In genomic region chr19:48351341-48351752, GRCh38 we compare ENCODE assay signal across 8 cellular contexts. TPM values are rescaled to one million over a fixed set of nuclear protein-coding genes. Genes with fewer than 3 reads are reported as not detected.
A peak's percentile ranks its signal among the peaks of the same experiment; 100 is the strongest.
DNase-seq lines count a peak whose midpoint lies in the region; ATAC-seq and TF ChIP-seq lines count a peak whose summit lies in the region.

No MANE protein-coding gene starts in this region.

- no peaks in the 10 kb centered on the region for H3K36me3 Mint-ChIP-seq in mesothelial cell of epicardium

- ATAC-seq in HG03342 (IDR thresholded peaks at IDR 0.05; ENCODE audit: unreplicated experiment), result no peak

- TF ChIP-seq CTCF in mesothelial cell of epicardium (IDR thresholded peaks at IDR 0.05; ENCODE audit: unreplicated experiment), result peak; percentile 66

- H3K27ac Mint-ChIP-seq in mesothelial cell of epicardium, result no peak overlapping the region

- no peak overlapping the region for H3K4me3 Mint-ChIP-seq in mesothelial cell of epicardium

- DNase-seq in SIG-M5 treated with dmso at 0.1 percent for 504 hours (lab: John Stamatoyannopoulos, UW; ENCODE audit: unreplicated experiment), result peak; percentile 43
- no peak for DNase-seq in SIG-M5 (lab: John Stamatoyannopoulos, UW)
- peak; percentile 43 for DNase-seq in NCI-H2227 (lab: John Stamatoyannopoulos, UW; ENCODE audit: unreplicated experiment)
- peak; percentile 75 to 81 for DNase-seq in activated CD4-positive, alpha-beta T cell treated with anti-CD3 and anti-CD28 coated beads, Interleukin-2, amount 50 U/mL, for 24 hours (ENCODE audit: low read depth in 1 of 2, low spot score in 1 of 2)
- DNase-seq in effector CD4-positive, alpha-beta T cell, result peak; percentile 69
- DNase-seq in mesothelial cell of epicardium (ENCODE audit: low spot score in 2 of 2, unreplicated experiment in 2 of 2), result peak in 1 of 2 experiments; percentile 78
- peak; percentile 56 to 66 for DNase-seq in stimulated activated CD8-positive, alpha-beta memory T cell treated with anti-CD3 and anti-CD28 coated beads, Interleukin-7, amount 100 ng/mL, for 4 hours (ENCODE audit: low read depth in 2 of 2)

- peaks cover 4% of the 10 kb centered on the region for H3K4me1 Mint-ChIP-seq in mesothelial cell of epicardium

- H3K9me3 Mint-ChIP-seq in mesothelial cell of epicardium, result no peaks in the 10 kb centered on the region

- no peaks in the 10 kb centered on the region for H3K27me3 Mint-ChIP-seq in mesothelial cell of epicardium (ENCODE audit: low read depth)

RNA-seq across cellular contexts. Expression of gene TMEM143, which starts 12.4 kb away (rescaled TPM):
- 8.2 to 11.7 TPM (median 8.6 TPM) in 3 replicates for total RNA-seq in mesothelial cell of epicardium

RNA-seq across cellular contexts. Expression of gene SYNGR4, which starts 12.8 kb away (rescaled TPM):
- total RNA-seq in mesothelial cell of epicardium, result not detected in 3 replicates

RNA-seq across cellular contexts. Expression of gene EMP3, which starts 26.0 kb away (rescaled TPM):
- total RNA-seq in mesothelial cell of epicardium, result 50.2 to 57.3 TPM (median 52.5 TPM) in 3 replicates

RNA-seq across cellular contexts. Expression of gene KDELR1, which starts 40.0 kb away (rescaled TPM):
- total RNA-seq in mesothelial cell of epicardium, result 255 to 262 TPM (median 260 TPM) in 3 replicates

RNA-seq across cellular contexts. Expression of gene GRIN2D, which starts 42.1 kb away (rescaled TPM):
- 14.5 to 15.8 TPM (median 15.7 TPM) in 3 replicates for total RNA-seq in mesothelial cell of epicardium
